In the genomic region with DNA sequence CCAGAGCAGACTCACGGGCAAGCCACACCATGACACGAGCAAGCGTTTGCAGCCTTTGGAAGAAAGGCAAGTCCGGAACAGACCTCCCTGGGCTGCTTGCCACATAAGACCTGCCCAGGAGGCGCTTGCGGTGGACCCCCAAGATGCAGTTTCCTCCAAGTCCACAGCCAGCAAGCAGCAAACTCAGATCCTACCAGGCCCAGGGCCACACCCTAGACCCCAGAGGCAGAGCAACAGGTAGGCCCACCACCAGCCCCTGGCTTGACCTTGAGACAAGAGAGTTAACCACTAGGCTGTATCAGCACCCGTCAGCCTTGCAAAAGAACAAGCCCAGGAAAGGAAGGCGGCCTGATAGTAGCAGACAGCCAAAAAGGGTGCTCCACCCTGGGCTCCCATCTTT, we compare ENCODE assay signal across 17 cellular contexts. TPM values are rescaled to one million over a fixed set of nuclear protein-coding genes. Genes with fewer than 3 reads are reported as not detected.
DNase-seq lines count a peak whose midpoint lies in the region; ATAC-seq, FAIRE-seq and TF ChIP-seq lines count a peak whose summit lies in the region.
"Had no signal": no experiment of that assay in that cellular context is flagged by ENCODE, and none has a peak within 500 bp of the region (broad histone marks: within the 10 kb centered on the region; RNA-seq: fewer than 3 reads in every experiment).

No MANE protein-coding gene starts in this region.

- peaks cover 12% of the 10 kb centered on the region; the same call in 1 of the 2 replicates for H4K20me1 ChIP-seq in K562 (replicated peaks; ENCODE audit: control insufficient read depth, insufficient read depth, low read length)

- POLR2A ChIA-PET in activated CD4-positive, alpha-beta T cell treated with anti-CD3 and anti-CD28 coated beads, Interleukin-2, amount 10 ng/mL, durations not matched to agents 7 days and 5 days (lab: Charles Lee) = no interaction called here
- POLR2A ChIA-PET in K562 (lab: Yijun Ruan, JAX) = no interaction called here

- no peak overlapping the region for H3K4me2 ChIP-seq in K562 (ENCODE audit: insufficient read depth, low read length)

- peaks cover 4% of the 10 kb centered on the region for H3K9me1 ChIP-seq in K562 (ENCODE audit: control insufficient read depth, insufficient read depth, low read length)

- ATAC-seq in K562 = no peak
- ATAC-seq: left lung, SK-N-SH treated with all-trans-retinoic acid at 6 μM for 48 hours had no signal

- FAIRE-seq in K562 (lab: Jason Lieb, UNC) = no peak

- no peak overlapping the region for H3K27ac Mint-ChIP-seq in activated CD4-positive, alpha-beta T cell treated with anti-CD3 and anti-CD28 coated beads, Interleukin-2, amount 10 ng/mL, durations not matched to agents 7 days and 5 days
- no peak overlapping the region for H3K27ac Mint-ChIP-seq in nephron progenitor cell
- H3K27ac Mint-ChIP-seq: dendritic cell treated with granulocyte-macrophage colony-stimulating factor and Interleukin-4, amounts not matched to agents 40 ng/mL and 50 ng/mL, for 4 days had no signal

- BruUV-seq in K562 (replicated peaks; lab: Mats Ljungman, UMichigan) = no TSS peak

- intact Hi-C loops in K562 (cut with micrococcal nuclease) = no loop called here

- H3K9me3 Mint-ChIP-seq in activated CD4-positive, alpha-beta T cell treated with anti-CD3 and anti-CD28 coated beads, Interleukin-2, amount 10 ng/mL, durations not matched to agents 7 days and 5 days = no peaks in the 10 kb centered on the region
- H3K9me3 Mint-ChIP-seq in nephron progenitor cell = no peaks in the 10 kb centered on the region
- H3K9me3 Mint-ChIP-seq: dendritic cell treated with granulocyte-macrophage colony-stimulating factor and Interleukin-4, amounts not matched to agents 40 ng/mL and 50 ng/mL, for 4 days had no signal

- H3K27me3 ChIP-seq in NT2/D1 (ENCODE audit: insufficient read depth, insufficient read length) = no peaks in the 10 kb centered on the region
- no peaks in the 10 kb centered on the region for H3K27me3 ChIP-seq in K562 (ENCODE audit: control insufficient read depth in 2 of 2, insufficient read depth in 2 of 2, low read length in 2 of 2)
- H3K27me3 ChIP-seq: ascending aorta, left lung had no signal

- CTCF ChIA-PET in activated CD4-positive, alpha-beta T cell treated with anti-CD3 and anti-CD28 coated beads, Interleukin-2, amount 10 ng/mL, durations not matched to agents 7 days and 5 days (lab: Charles Lee) = no interaction called here
- CTCF ChIA-PET in K562 (lab: Yijun Ruan, JAX; ENCODE audit: low intra/inter-chr PET ratio) = no interaction called here

- H3K4me1 ChIP-seq in NT2/D1 (ENCODE audit: insufficient read depth, insufficient read length) (peaks cover 17% of the 10 kb centered on the region), K562 (replicated peaks in 1 of 2; ENCODE audit: control insufficient read depth in 2 of 2, insufficient read depth in 2 of 2, low read length in 2 of 2) (peaks cover 19 to 64% of the 10 kb centered on the region in 2 experiments; a peak in 4 of 5 replicates)

- H3K9ac ChIP-seq in NT2/D1 (ENCODE audit: insufficient read length, low read depth) (peak overlapping the region; percentile 21), K562 (ENCODE audit: insufficient read depth in 1 of 2, low read depth in 2 of 2, low read length in 2 of 2) (peak overlapping the region in 1 of 2 experiments; percentile 15; a peak in 2 of 4 replicates)

- 92% methylated on average over 8 of the region's 8 CpGs for WGBS in K562 (ENCODE audit: insufficient coverage, low coverage, missing lambda C conversion rate)

- TF ChIP-seq RAD21 in K562 (CRISPR knock-in tag; conservative IDR thresholded peaks at IDR 0.05 in 1 of 2, IDR thresholded peaks at IDR 0.05 in 1 of 2) = no peak

- no peaks in the 10 kb centered on the region for H3K27me3 Mint-ChIP-seq in activated CD4-positive, alpha-beta T cell treated with anti-CD3 and anti-CD28 coated beads, Interleukin-2, amount 10 ng/mL, durations not matched to agents 7 days and 5 days
- no peaks in the 10 kb centered on the region for H3K27me3 Mint-ChIP-seq in nephron progenitor cell (ENCODE audit: low read depth, poor library complexity)
- H3K27me3 Mint-ChIP-seq: dendritic cell treated with granulocyte-macrophage colony-stimulating factor and Interleukin-4, amounts not matched to agents 40 ng/mL and 50 ng/mL, for 4 days had no signal

- in situ Hi-C loops in K562 (cut with MboI) = no loop called here

- H3K4me3 ChIP-seq in NT2/D1 (ENCODE audit: insufficient read length, low read depth) (no peak overlapping the region), K562 (no peak overlapping the region)
- H3K4me3 ChIP-seq: ascending aorta, left lung had no signal

- no peaks in the 10 kb centered on the region for H3K9me3 ChIP-seq in NT2/D1 (ENCODE audit: insufficient read depth, low read length)
- H3K9me3 ChIP-seq in K562 (replicated peaks; ENCODE audit: control insufficient read depth, insufficient read depth, low read depth, low read length) = no peaks in the 10 kb centered on the region
- H3K9me3 ChIP-seq: ascending aorta, left lung had no signal

- no peak for DNase-seq in activated CD4-positive, alpha-beta T cell treated with anti-CD3 and anti-CD28 coated beads, Interleukin-2, amount 10 ng/mL, durations not matched to agents 7 days and 5 days
- DNase-seq in activated CD4-positive, alpha-beta T cell treated with anti-CD3 and anti-CD28 coated beads for 1 hour = no peak
- no peak for DNase-seq in NT2/D1 (ENCODE audit: low read depth, low spot score)
- no peak for DNase-seq in K562 (ENCODE audit: extremely low read depth in 1 of 4, low spot score in 3 of 4)
- no peak for DNase-seq in nephron progenitor cell
- DNase-seq in DMS79 treated with DMSO at 0.1 percent for 48 hours (lab: John Stamatoyannopoulos, UW) = no peak
- DNase-seq in hepatic stellate cell (ENCODE audit: low spot score) = no peak
- DNase-seq in NCI-H345 treated with DMSO at 0.1 percent for 48 hours (lab: John Stamatoyannopoulos, UW; ENCODE audit: unreplicated experiment) = no peak
- DNase-seq: activated CD8-positive, alpha-beta memory T cell treated with anti-CD3 and anti-CD28 coated beads, Interleukin-2, amount 50 U/mL, for 48 hours; Kasumi-1; NCI-H1436 treated with DMSO at 0.1 percent for 48 hours; NCI-H524 treated with DMSO at 0.1 percent for 48 hours; OCI-M1 had no signal

- H3K36me3 Mint-ChIP-seq in activated CD4-positive, alpha-beta T cell treated with anti-CD3 and anti-CD28 coated beads, Interleukin-2, amount 10 ng/mL, durations not matched to agents 7 days and 5 days (ENCODE audit: low read depth) = peaks cover 11% of the 10 kb centered on the region
- peaks cover 22% of the 10 kb centered on the region for H3K36me3 Mint-ChIP-seq in nephron progenitor cell (ENCODE audit: low read depth)

- no peak overlapping the region for H3K27ac ChIP-seq in K562 (ENCODE audit: extremely low read depth, low read depth, low read length)
- H3K27ac ChIP-seq: ascending aorta, left lung had no signal

- H3K4me1 Mint-ChIP-seq in activated CD4-positive, alpha-beta T cell treated with anti-CD3 and anti-CD28 coated beads, Interleukin-2, amount 10 ng/mL, durations not matched to agents 7 days and 5 days = peaks cover 35% of the 10 kb centered on the region
- H3K4me1 Mint-ChIP-seq in nephron progenitor cell = peaks cover 44% of the 10 kb centered on the region

- H2AFZ ChIP-seq in K562 (ENCODE audit: low read depth, low read length) = no peak overlapping the region

- no peak for TF ChIP-seq EP300 in K562 (IDR thresholded peaks at IDR 0.05; ENCODE audit: low read length)

- TF ChIP-seq CTCF in K562 (IDR thresholded peaks at IDR 0.05 in 2 of 3, conservative IDR thresholded peaks at IDR 0.05 in 1 of 3; ENCODE audit: insufficient read depth in 2 of 3, low read depth in 1 of 3, low read length in 3 of 3) = no peak
- TF ChIP-seq CTCF in nephron progenitor cell (IDR thresholded peaks at IDR 0.05) = no peak

- peaks cover 66% of the 10 kb centered on the region for H3K36me3 ChIP-seq in NT2/D1 (ENCODE audit: insufficient read depth, insufficient read length, low read length)
- peaks cover 60% of the 10 kb centered on the region for H3K36me3 ChIP-seq in K562 (ENCODE audit: control insufficient read depth, insufficient read depth, low read length)

- H3K79me2 ChIP-seq in K562 (ENCODE audit: control insufficient read depth, insufficient read depth, low read length) = peaks cover 37% of the 10 kb centered on the region

- peak overlapping the region; percentile 53 for H3K4me3 Mint-ChIP-seq in activated CD4-positive, alpha-beta T cell treated with anti-CD3 and anti-CD28 coated beads, Interleukin-2, amount 10 ng/mL, durations not matched to agents 7 days and 5 days
- peak overlapping the region; percentile 54 for H3K4me3 Mint-ChIP-seq in nephron progenitor cell

- no peak for TF ChIP-seq POLR2A in K562 (conservative IDR thresholded peaks at IDR 0.05)

RNA-seq across cellular contexts. Expression of a gene that starts 2.3 kb away (rescaled TPM):
- 10 to 100 TPM; 30.8 to 42.1 TPM for total RNA-seq in activated CD4-positive, alpha-beta T cell treated with anti-CD3 and anti-CD28 coated beads, Interleukin-2, amount 10 ng/mL, durations not matched to agents 7 days and 5 days
- 44.9 and 197 TPM in 2 replicates for total RNA-seq in K562 (2011; cell fraction: chromatin; rRNA removed; ENCODE audit: low replicate concordance)
- total RNA-seq in K562 (2011; cell fraction: nucleolus; rRNA removed) = 108 and 129 TPM in 2 replicates
- 63.6 and 65.2 TPM in 2 replicates for total RNA-seq in K562 (2011; cell fraction: nucleoplasm; rRNA removed)
- total RNA-seq in K562 (2014; rRNA removed) (33.2 and 39.0 TPM in 2 replicates), K562 (2014; rRNA removed; fragmentation: Illumina TruSeq; extraction: Trizol) (3.9 and 8.6 TPM in 2 replicates), K562 (2015; rRNA removed; fragmentation: Illumina TruSeq; extraction: Trizol) (18.9 and 20.9 TPM in 2 replicates), K562 (2021) (51.2 and 52.5 TPM in 2 replicates)
- polyA plus RNA-seq in K562 (2011; rRNA removed) (12.6 and 15.2 TPM in 2 replicates), K562 (2014; fragmentation: Illumina TruSeq; extraction: Trizol) (7.6 and 25.3 TPM in 2 replicates), K562 (2014; fragmentation: Nextera tagmentation; extraction: Ambion mirVana) (under 1 TPM; 0.31 to 0.69 TPM), K562 (2014; rRNA removed) (38.6 and 42.4 TPM in 2 replicates)
- 18.3 and 47.5 TPM in 2 replicates for polyA plus RNA-seq in K562 (2011; cell fraction: cytosol; rRNA removed)
- 42.7 and 112 TPM in 2 replicates for polyA plus RNA-seq in K562 (2011; cell fraction: nucleus; rRNA removed)
- 22.5 and 27.7 TPM in 2 replicates for polyA plus RNA-seq in K562 (2012)
- polyA minus RNA-seq in K562 (2011; rRNA and poly(A)+ RNA removed) = 4.7 and 7.0 TPM in 2 replicates
- 19.5 and 23.0 TPM in 2 replicates for polyA minus RNA-seq in K562 (2011; cell fraction: cytosol; rRNA and poly(A)+ RNA removed)
- 58.6 and 62.1 TPM in 2 replicates for polyA minus RNA-seq in K562 (2011; cell fraction: nucleus; rRNA and poly(A)+ RNA removed)

RNA-seq across cellular contexts. Expression of a gene that starts 21.6 kb away (rescaled TPM):
- total RNA-seq in activated CD4-positive, alpha-beta T cell treated with anti-CD3 and anti-CD28 coated beads, Interleukin-2, amount 10 ng/mL, durations not matched to agents 7 days and 5 days = under 1 TPM; 0.22 to 0.33 TPM
- 0.23 TPM in 1 of 2 replicates, not detected in the other for total RNA-seq in K562 (2011; cell fraction: chromatin; rRNA removed; ENCODE audit: low replicate concordance)
- 0.26 and 0.33 TPM in 2 replicates for total RNA-seq in K562 (2011; cell fraction: nucleolus; rRNA removed)
- 0.37 TPM in 1 of 2 replicates, not detected in the other for total RNA-seq in K562 (2011; cell fraction: nucleoplasm; rRNA removed)
- total RNA-seq in K562 (2014; rRNA removed) = not detected in 2 replicates
- not detected in 2 replicates for total RNA-seq in K562 (2014; rRNA removed; fragmentation: Illumina TruSeq; extraction: Trizol)
- total RNA-seq in K562 (2015; rRNA removed; fragmentation: Illumina TruSeq; extraction: Trizol) = not detected in 2 replicates
- total RNA-seq in K562 (2021) = not detected in 2 replicates
- polyA plus RNA-seq in K562 (2011; rRNA removed) = not detected in 2 replicates
- polyA plus RNA-seq in K562 (2011; cell fraction: cytosol; rRNA removed) = not detected in 2 replicates
- polyA plus RNA-seq in K562 (2011; cell fraction: nucleus; rRNA removed) = 0.14 TPM in 1 of 2 replicates, not detected in the other
- 0.25 and 0.30 TPM in 2 replicates for polyA plus RNA-seq in K562 (2012)
- polyA plus RNA-seq in K562 (2014; fragmentation: Illumina TruSeq; extraction: Trizol) = not detected in 2 replicates
- polyA plus RNA-seq in K562 (2014; fragmentation: Nextera tagmentation; extraction: Ambion mirVana) = not detected
- polyA plus RNA-seq in K562 (2014; rRNA removed) = 0.08 TPM in 1 of 2 replicates, not detected in the other
- polyA minus RNA-seq in K562 (2011; rRNA and poly(A)+ RNA removed) = not detected in 2 replicates
- polyA minus RNA-seq in K562 (2011; cell fraction: cytosol; rRNA and poly(A)+ RNA removed) = not detected in 2 replicates
- 0.13 TPM in 1 of 2 replicates, not detected in the other for polyA minus RNA-seq in K562 (2011; cell fraction: nucleus; rRNA and poly(A)+ RNA removed)
- total RNA-seq: ascending aorta had no signal

RNA-seq across cellular contexts. Expression of a gene that starts 37.2 kb away (rescaled TPM):
- total RNA-seq in activated CD4-positive, alpha-beta T cell treated with anti-CD3 and anti-CD28 coated beads, Interleukin-2, amount 10 ng/mL, durations not matched to agents 7 days and 5 days = 1,000 to 10,000 TPM; 4,611 to 5,328 TPM
- 264 and 482 TPM in 2 replicates for total RNA-seq in K562 (2011; cell fraction: chromatin; rRNA removed; ENCODE audit: low replicate concordance)
- 393 and 500 TPM in 2 replicates for total RNA-seq in K562 (2011; cell fraction: nucleolus; rRNA removed)
- total RNA-seq in K562 (2011; cell fraction: nucleoplasm; rRNA removed) = 388 and 427 TPM in 2 replicates
- total RNA-seq in K562 (2014; rRNA removed) = 1,572 and 2,328 TPM in 2 replicates
- 512 and 566 TPM in 2 replicates for total RNA-seq in K562 (2014; rRNA removed; fragmentation: Illumina TruSeq; extraction: Trizol)
- 568 and 574 TPM in 2 replicates for total RNA-seq in K562 (2015; rRNA removed; fragmentation: Illumina TruSeq; extraction: Trizol)
- total RNA-seq in K562 (2021) = 1,775 and 1,801 TPM in 2 replicates
- 224 and 602 TPM in 2 replicates for polyA plus RNA-seq in K562 (2011; rRNA removed)
- 901 and 1,415 TPM in 2 replicates for polyA plus RNA-seq in K562 (2011; cell fraction: cytosol; rRNA removed)
- polyA plus RNA-seq in K562 (2011; cell fraction: nucleus; rRNA removed) = 1,206 and 1,333 TPM in 2 replicates
- polyA plus RNA-seq in K562 (2012) = 1,311 and 3,206 TPM in 2 replicates
- 990 and 2,987 TPM in 2 replicates for polyA plus RNA-seq in K562 (2014; fragmentation: Illumina TruSeq; extraction: Trizol)
- 100 to 1,000 TPM; 259 to 386 TPM for polyA plus RNA-seq in K562 (2014; fragmentation: Nextera tagmentation; extraction: Ambion mirVana)
- 831 and 1,109 TPM in 2 replicates for polyA plus RNA-seq in K562 (2014; rRNA removed)
- 205 and 410 TPM in 2 replicates for polyA minus RNA-seq in K562 (2011; rRNA and poly(A)+ RNA removed)
- polyA minus RNA-seq in K562 (2011; cell fraction: cytosol; rRNA and poly(A)+ RNA removed) = 580 and 1,178 TPM in 2 replicates
- 230 and 388 TPM in 2 replicates for polyA minus RNA-seq in K562 (2011; cell fraction: nucleus; rRNA and poly(A)+ RNA removed)
